16 cellular contexts compared by ENCODE assay signal in genomic region chr2:42193722-42194187, GRCh38. TPM values are rescaled to one million over a fixed set of nuclear protein-coding genes. Genes with fewer than 3 reads are reported as not detected.
DNase-seq lines count a peak whose midpoint lies in the region; ATAC-seq, FAIRE-seq and TF ChIP-seq lines count a peak whose summit lies in the region.
"Had no signal": no experiment of that assay in that cellular context is flagged by ENCODE, and none has a peak within 500 bp of the region (broad histone marks: within the 10 kb centered on the region; RNA-seq: fewer than 3 reads in every experiment).

No MANE protein-coding gene starts in this region.

- no peaks in the 10 kb centered on the region for H3K9me3 Mint-ChIP-seq in activated naive CD8-positive, alpha-beta T cell (ENCODE audit: low read depth)
- no peaks in the 10 kb centered on the region for H3K9me3 Mint-ChIP-seq in activated naive CD8-positive, alpha-beta T cell treated with anti-CD3 and anti-CD28 coated beads for 36 hours
- H3K9me3 Mint-ChIP-seq in GM23338: no peaks in the 10 kb centered on the region
- H3K9me3 Mint-ChIP-seq in natural killer cell treated with Interleukin-12 subunit alpha and Interleukin-12 subunit beta and Interleukin-15 and Interleukin-18, amount 100 ng/mL, for 72 hours: no peaks in the 10 kb centered on the region

- H3K9ac ChIP-seq in kidney (ENCODE audit: low read length in 2 of 2): no peak overlapping the region
- H3K9ac ChIP-seq: BLaER1 treated with 17β-estradiol and CSF1 and Interleukin-3, amounts not matched to agents 10 nM and 100 nM; neural progenitor cell had no signal

- H3K27ac ChIP-seq in GM23338 (ENCODE audit: low read depth) (no peak overlapping the region), kidney (ENCODE audit: low read depth in 2 of 2, low read length in 2 of 2) (no peak overlapping the region)
- H3K27ac ChIP-seq: BLaER1 treated with 17β-estradiol and CSF1 and Interleukin-3, amounts not matched to agents 10 nM and 100 nM; neural progenitor cell; SJSA1 had no signal

- ATAC-seq in T-helper 17 cell (peak; percentile 22), GM23338 (no peak)
- ATAC-seq in natural killer cell treated with Interleukin-12 subunit alpha and Interleukin-12 subunit beta and Interleukin-15 and Interleukin-18, amount 100 ng/mL, for 72 hours: no peak
- ATAC-seq: left colon had no signal

- no peak overlapping the region for H3K4me3 Mint-ChIP-seq in activated naive CD8-positive, alpha-beta T cell
- no peak overlapping the region for H3K4me3 Mint-ChIP-seq in activated naive CD8-positive, alpha-beta T cell treated with anti-CD3 and anti-CD28 coated beads for 36 hours
- H3K4me3 Mint-ChIP-seq in T-helper 17 cell (peak overlapping the region; percentile 76), GM23338 (no peak overlapping the region)
- H3K4me3 Mint-ChIP-seq in natural killer cell treated with Interleukin-12 subunit alpha and Interleukin-12 subunit beta and Interleukin-15 and Interleukin-18, amount 100 ng/mL, for 72 hours: no peak overlapping the region
- H3K4me3 Mint-ChIP-seq: neural progenitor cell had no signal

- H3K79me2 ChIP-seq in GM23338 (replicated peaks; ENCODE audit: insufficient read depth): peaks cover 95% of the 10 kb centered on the region

- DNase-seq in activated naive CD8-positive, alpha-beta T cell treated with anti-CD3 and anti-CD28 coated beads for 36 hours: no peak
- DNase-seq in T-helper 17 cell: no peak
- DNase-seq in iris pigment epithelial cell (ENCODE audit: low read depth): peak; percentile 78
- no peak for DNase-seq in GM23338 (ENCODE audit: low spot score)
- no peak for DNase-seq in ureter (ENCODE audit: low spot score)
- no peak for DNase-seq in kidney
- DNase-seq in natural killer cell treated with Interleukin-12 subunit alpha and Interleukin-12 subunit beta and Interleukin-15 and Interleukin-18, amount 100 ng/mL, for 72 hours (ENCODE audit: low spot score): no peak
- DNase-seq: activated naive CD4-positive, alpha-beta T cell; left colon; NCI-H1436 treated with DMSO at 0.1 percent for 48 hours; NCI-H774; stimulated activated CD4-positive, alpha-beta T cell treated with anti-CD3 and anti-CD28 coated beads, Interleukin-12 subunit alpha, Interleukin-12 subunit beta, amount 100 ng/mL, for 4 hours had no signal

- FAIRE-seq in kidney (lab: Jason Lieb, UNC): no peak

- H3F3A ChIP-seq in GM23338 (replicated peaks; ENCODE audit: low read depth): no peaks in the 10 kb centered on the region

- H3K27me3 ChIP-seq in GM23338 (ENCODE audit: insufficient read depth): no peaks in the 10 kb centered on the region
- H3K27me3 ChIP-seq: BLaER1 treated with 17β-estradiol and CSF1 and Interleukin-3, amounts not matched to agents 10 nM and 100 nM; neural progenitor cell; SJSA1 had no signal

- H3K9me3 ChIP-seq in T-helper 17 cell (ENCODE audit: control insufficient read depth, low read length, poor library complexity, severe bottlenecking): no peaks in the 10 kb centered on the region
- no peaks in the 10 kb centered on the region for H3K9me3 ChIP-seq in kidney (ENCODE audit: control insufficient read depth in 1 of 2, low read length in 2 of 2)
- H3K9me3 ChIP-seq: SJSA1 had no signal

- TF ChIP-seq CTCF in GM23338 (conservative IDR thresholded peaks at IDR 0.05; ENCODE audit: low read depth in 2 of 2): no peak
- TF ChIP-seq CTCF in kidney (IDR thresholded peaks at IDR 0.05; ENCODE audit: borderline replicate concordance, extremely low read depth, insufficient read depth): no peak

- peak overlapping the region; percentile 54 for H3K27ac Mint-ChIP-seq in activated naive CD8-positive, alpha-beta T cell
- H3K27ac Mint-ChIP-seq in activated naive CD8-positive, alpha-beta T cell treated with anti-CD3 and anti-CD28 coated beads for 36 hours: no peak overlapping the region
- H3K27ac Mint-ChIP-seq in T-helper 17 cell (peak overlapping the region; percentile 69), GM23338 (no peak overlapping the region)
- H3K27ac Mint-ChIP-seq in natural killer cell treated with Interleukin-12 subunit alpha and Interleukin-12 subunit beta and Interleukin-15 and Interleukin-18, amount 100 ng/mL, for 72 hours: no peak overlapping the region
- H3K27ac Mint-ChIP-seq: neural progenitor cell had no signal

- no peak overlapping the region for H2AFZ ChIP-seq in GM23338
- H2AFZ ChIP-seq: neural progenitor cell had no signal

- no peaks in the 10 kb centered on the region for H3K36me3 ChIP-seq in GM23338 (ENCODE audit: insufficient read depth)
- H3K36me3 ChIP-seq in kidney (ENCODE audit: control insufficient read depth in 1 of 2, insufficient read depth in 2 of 2, low read length in 2 of 2): no peaks in the 10 kb centered on the region
- H3K36me3 ChIP-seq: neural progenitor cell, SJSA1 had no signal

- H4K20me1 ChIP-seq in GM23338 (replicated peaks; ENCODE audit: insufficient read depth): peaks cover 11% of the 10 kb centered on the region

- no peaks in the 10 kb centered on the region; the same call in 1 of the 2 replicates for H3K9me2 ChIP-seq in GM23338 (ENCODE audit: insufficient read depth)

- no peaks in the 10 kb centered on the region for H3K36me3 Mint-ChIP-seq in activated naive CD8-positive, alpha-beta T cell
- H3K36me3 Mint-ChIP-seq in activated naive CD8-positive, alpha-beta T cell treated with anti-CD3 and anti-CD28 coated beads for 36 hours: peaks cover 10% of the 10 kb centered on the region
- H3K36me3 Mint-ChIP-seq in T-helper 17 cell (ENCODE audit: low read depth): peaks cover 4% of the 10 kb centered on the region
- H3K36me3 Mint-ChIP-seq in GM23338 (ENCODE audit: low read depth): no peaks in the 10 kb centered on the region
- H3K36me3 Mint-ChIP-seq in natural killer cell treated with Interleukin-12 subunit alpha and Interleukin-12 subunit beta and Interleukin-15 and Interleukin-18, amount 100 ng/mL, for 72 hours: no peaks in the 10 kb centered on the region

- H3K4me3 ChIP-seq in GM23338: no peak overlapping the region
- H3K4me3 ChIP-seq in kidney (ENCODE audit: low read length in 2 of 2): no peak overlapping the region
- H3K4me3 ChIP-seq: BLaER1 treated with 17β-estradiol and CSF1 and Interleukin-3, amounts not matched to agents 10 nM and 100 nM; neural progenitor cell; SJSA1 had no signal

- H3K4me2 ChIP-seq in GM23338: no peak overlapping the region
- H3K4me2 ChIP-seq: neural progenitor cell had no signal

- H3K27me3 Mint-ChIP-seq in activated naive CD8-positive, alpha-beta T cell: no peaks in the 10 kb centered on the region
- no peaks in the 10 kb centered on the region for H3K27me3 Mint-ChIP-seq in activated naive CD8-positive, alpha-beta T cell treated with anti-CD3 and anti-CD28 coated beads for 36 hours
- H3K27me3 Mint-ChIP-seq in T-helper 17 cell (no peaks in the 10 kb centered on the region), GM23338 (ENCODE audit: insufficient read depth, low read depth, poor library complexity) (no peaks in the 10 kb centered on the region)
- H3K27me3 Mint-ChIP-seq in natural killer cell treated with Interleukin-12 subunit alpha and Interleukin-12 subunit beta and Interleukin-15 and Interleukin-18, amount 100 ng/mL, for 72 hours: no peaks in the 10 kb centered on the region

- H3K4me1 Mint-ChIP-seq in activated naive CD8-positive, alpha-beta T cell (ENCODE audit: low read depth): peaks cover 86% of the 10 kb centered on the region
- peaks cover 57% of the 10 kb centered on the region for H3K4me1 Mint-ChIP-seq in activated naive CD8-positive, alpha-beta T cell treated with anti-CD3 and anti-CD28 coated beads for 36 hours
- H3K4me1 Mint-ChIP-seq in T-helper 17 cell: peaks cover 57% of the 10 kb centered on the region
- peaks cover 21% of the 10 kb centered on the region for H3K4me1 Mint-ChIP-seq in GM23338
- peaks cover 30 to 50% of the 10 kb centered on the region in 2 donors for H3K4me1 Mint-ChIP-seq in natural killer cell treated with Interleukin-12 subunit alpha and Interleukin-12 subunit beta and Interleukin-15 and Interleukin-18, amount 100 ng/mL, for 72 hours (ENCODE audit: low read depth in 2 of 2)

- peaks cover 13% of the 10 kb centered on the region; the same call in 1 of the 2 replicates for H3K4me1 ChIP-seq in GM23338 (ENCODE audit: insufficient read depth)
- H3K4me1 ChIP-seq in kidney (ENCODE audit: control insufficient read depth in 1 of 2, insufficient read depth in 1 of 2, low read depth in 1 of 2, low read length in 2 of 2): peaks cover 14 to 17% of the 10 kb centered on the region in 2 donors

- intact Hi-C loops in kidney (cut with DNase I): no loop called here

TF ChIP-seq in GM23338, 12 proteins besides CTCF, POLR2A, EP300 and RAD21 (continues in another document):
- TF ChIP-seq CREB1 (CRISPR knock-in tag; IDR thresholded peaks at IDR 0.05; ENCODE audit: low read depth): no peak

RNA-seq across cellular contexts. Expression of gene EML4, which starts 24.6 kb away (rescaled TPM):
- total RNA-seq in activated naive CD8-positive, alpha-beta T cell treated with anti-CD3 and anti-CD28 coated beads for 36 hours: 10 to 100 TPM; 60.0 to 64.6 TPM
- total RNA-seq in T-helper 17 cell: 100 to 1,000 TPM; 292 to 348 TPM
- 100 and 115 TPM in 2 replicates for total RNA-seq in GM23338 (2014; rRNA removed; shearing (Covaris generic))
- 55.4 and 65.3 TPM in 2 replicates for polyA plus RNA-seq in GM23338 (2016; fragmentation: Nextera tagmentation; extraction: Ambion mirVana)
- total RNA-seq in ureter: 99.1 TPM
- 53.6 TPM for total RNA-seq in kidney
- 13.0 TPM for polyA plus RNA-seq in kidney (ENCODE audit: insufficient read depth, low read depth, low replicate concordance)
- 100 to 1,000 TPM in 1 of 2 donors, 10 to 100 TPM in 1; 73.4 to 140 TPM for total RNA-seq in natural killer cell treated with Interleukin-12 subunit alpha and Interleukin-12 subunit beta and Interleukin-15 and Interleukin-18, amount 100 ng/mL, for 72 hours

Comparison
In these comparisons a context has a peak if more than half of its experiments do, and no peak if none do; other contexts are left out.
1. H3K27ac Mint-ChIP-seq: peak in activated naive CD8-positive, alpha-beta T cell (single experiment) and T-helper 17 cell (single experiment); none in activated naive CD8-positive, alpha-beta T cell treated with anti-CD3 and anti-CD28 coated beads for 36 hours (single experiment), GM23338 (single experiment) and natural killer cell treated with Interleukin-12 subunit alpha and Interleukin-12 subunit beta and Interleukin-15 and Interleukin-18, amount 100 ng/mL, for 72 hours (0 of 2).